ENCODE assay signal across 8 cellular contexts in the genomic region with DNA sequence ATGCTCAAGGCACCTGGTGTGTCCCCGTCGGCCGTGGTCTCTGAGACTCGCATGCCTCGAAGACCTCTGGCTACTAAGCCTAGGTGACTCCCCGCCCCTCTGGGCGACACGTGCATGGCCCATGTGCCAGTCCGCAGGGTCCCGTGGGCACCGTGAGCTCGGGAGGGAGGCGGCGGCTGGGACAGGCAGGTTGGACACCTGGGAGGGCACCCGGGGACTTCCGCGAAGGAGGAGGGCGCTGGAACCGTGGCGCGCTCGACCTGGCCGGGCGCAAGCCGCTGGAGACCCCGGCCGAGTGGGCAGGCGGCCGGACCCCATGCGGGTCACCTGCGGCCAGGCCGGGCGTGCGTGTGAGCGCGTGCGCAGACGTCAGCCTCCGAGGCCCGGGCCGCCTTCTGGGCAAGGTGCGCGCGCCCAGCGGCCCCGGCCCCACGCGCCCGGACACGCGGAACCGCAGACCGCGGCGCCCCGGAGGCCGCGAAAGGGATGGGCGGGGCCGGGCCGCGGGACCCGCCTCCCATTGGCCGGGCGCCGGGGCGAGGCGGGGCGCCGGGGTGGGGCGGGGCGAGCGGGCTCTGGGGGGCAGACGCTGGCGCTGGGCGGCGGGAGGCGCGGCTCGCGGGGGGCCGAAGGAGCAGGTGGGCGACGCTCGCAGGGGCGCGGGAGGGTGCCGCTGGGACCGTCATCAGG. TPM values are rescaled to one million over a fixed set of nuclear protein-coding genes. Genes with fewer than 3 reads are reported as not detected.
DNase-seq lines count a peak whose midpoint lies in the region; ATAC-seq and TF ChIP-seq lines count a peak whose summit lies in the region.

No MANE protein-coding gene starts in this region.

- no peaks in the 10 kb centered on the region for H3K36me3 ChIP-seq in HUES64 (ENCODE audit: insufficient read depth, low read length)

- H3K9ac ChIP-seq in HUES64 (ENCODE audit: low read depth, low read length), result peak overlapping the region; percentile 43; the same call in 1 of the 2 replicates

- no peaks in the 10 kb centered on the region for H3K36me3 Mint-ChIP-seq in activated CD4-positive, alpha-beta T cell treated with anti-CD3 and anti-CD28 coated beads for 36 hours (ENCODE audit: low read depth)
- no peaks in the 10 kb centered on the region for H3K36me3 Mint-ChIP-seq in chondrocyte (ENCODE audit: low read depth)

- TF ChIP-seq CTCF in chondrocyte (IDR thresholded peaks at IDR 0.05), result no peak

- H3K27me3 Mint-ChIP-seq in activated CD4-positive, alpha-beta T cell treated with anti-CD3 and anti-CD28 coated beads for 36 hours, result peaks cover 31% of the 10 kb centered on the region
- peaks cover 32% of the 10 kb centered on the region for H3K27me3 Mint-ChIP-seq in chondrocyte (ENCODE audit: low read depth)

- peaks cover 11% of the 10 kb centered on the region; the same call in 1 of the 2 replicates for H3K4me1 ChIP-seq in HUES64 (ENCODE audit: insufficient read depth, low read length)

- H3K4me3 ChIP-seq in GM08714 (ENCODE audit: low read length) (peak overlapping the region; percentile 55; the same call in 1 of the 2 replicates), HUES64 (ENCODE audit: low read length) (peak overlapping the region; percentile 63)

- H3K9me3 Mint-ChIP-seq in activated CD4-positive, alpha-beta T cell treated with anti-CD3 and anti-CD28 coated beads for 36 hours (ENCODE audit: low read depth), result no peaks in the 10 kb centered on the region
- H3K9me3 Mint-ChIP-seq in chondrocyte (ENCODE audit: low read depth), result no peaks in the 10 kb centered on the region

- WGBS in HUES64, result 2% methylated on average over 89 of the region's 89 CpGs

- peak; percentile 75 for DNase-seq in activated CD4-positive, alpha-beta T cell treated with anti-CD3 and anti-CD28 coated beads for 36 hours
- DNase-seq in chondrocyte (ENCODE audit: low spot score), result no peak
- peak; percentile 66 for DNase-seq in left lobe of liver (ENCODE audit: low spot score)
- DNase-seq in stimulated activated CD4-positive, alpha-beta T cell treated with anti-CD3 and anti-CD28 coated beads, Interleukin-2, amount 100 ng/mL, for 24 hours, result peak; percentile 73 to 76
- DNase-seq in COR-L47 (lab: John Stamatoyannopoulos, UW), result no peak

- no peak overlapping the region for H3K27ac Mint-ChIP-seq in activated CD4-positive, alpha-beta T cell treated with anti-CD3 and anti-CD28 coated beads for 36 hours
- no peak overlapping the region for H3K27ac Mint-ChIP-seq in chondrocyte (ENCODE audit: unreplicated experiment)

- CTCF ChIA-PET in activated CD4-positive, alpha-beta T cell treated with anti-CD3 and anti-CD28 coated beads for 36 hours (lab: Charles Lee), result interaction anchor here (1.0 to 1.6 kb wide), 2 partner anchors 28 to 44 kb away, joined by 3 to 4 read pairs; no protein-coding TSS in a partner anchor

- H3K9me3 ChIP-seq in HUES64 (ENCODE audit: insufficient read depth, low read depth, low read length), result no peaks in the 10 kb centered on the region

- H3K27me3 ChIP-seq in HUES64 (ENCODE audit: insufficient read depth, low read length), result peaks cover 45% of the 10 kb centered on the region

- ATAC-seq in activated CD4-positive, alpha-beta T cell treated with anti-CD3 and anti-CD28 coated beads for 36 hours, result peak; percentile 85
- ATAC-seq in left lobe of liver (peak; percentile 72), GM18502 (IDR thresholded peaks at IDR 0.05; ENCODE audit: poor library complexity, unreplicated experiment) (no peak)

- H3K27ac ChIP-seq in HUES64 (ENCODE audit: low read depth, low read length), result no peak overlapping the region

- peaks cover 3% of the 10 kb centered on the region for H3K4me1 Mint-ChIP-seq in activated CD4-positive, alpha-beta T cell treated with anti-CD3 and anti-CD28 coated beads for 36 hours
- peaks cover 8% of the 10 kb centered on the region for H3K4me1 Mint-ChIP-seq in chondrocyte (ENCODE audit: low read depth)

- intact Hi-C loops in activated CD4-positive, alpha-beta T cell treated with anti-CD3 and anti-CD28 coated beads for 36 hours (cut with DNase I, micrococcal nuclease), result loop anchor here in 1 of 2 experiments (1.0 to 5.0 kb wide), 4 partner anchors 12 to 241 kb away; a partner anchor contains a TSS

- H3K4me3 Mint-ChIP-seq in activated CD4-positive, alpha-beta T cell treated with anti-CD3 and anti-CD28 coated beads for 36 hours, result peak overlapping the region; percentile 62
- H3K4me3 Mint-ChIP-seq in chondrocyte (ENCODE audit: unreplicated experiment), result peak overlapping the region; percentile 67

- POLR2A ChIA-PET in activated CD4-positive, alpha-beta T cell treated with anti-CD3 and anti-CD28 coated beads for 36 hours (lab: Charles Lee), result no interaction called here

RNA-seq across cellular contexts. Expression of a gene that starts 0.6 kb away (rescaled TPM):
- 0.70 TPM for polyA plus RNA-seq in HUES64 (2013, experiment 1 of 2)
- 1.3 TPM for polyA plus RNA-seq in HUES64 (2013, experiment 2 of 2)
- under 1 TPM; 0.09 TPM for total RNA-seq in activated CD4-positive, alpha-beta T cell treated with anti-CD3 and anti-CD28 coated beads for 36 hours
- total RNA-seq in chondrocyte (0.27 to 0.28 TPM in 2 of 3 replicates, not detected in the other), left lobe of liver (not detected)

Comparison
In these comparisons a context has a peak if more than half of its experiments do, and no peak if none do; other contexts are left out.
1. DNase-seq: peak in activated CD4-positive, alpha-beta T cell treated with anti-CD3 and anti-CD28 coated beads for 36 hours (single experiment), left lobe of liver (single experiment) and stimulated activated CD4-positive, alpha-beta T cell treated with anti-CD3 and anti-CD28 coated beads, Interleukin-2, amount 100 ng/mL, for 24 hours (2 of 2); none in chondrocyte (single experiment) and COR-L47 (single experiment).